In genomic region chr5:177300236-177300880, GRCh38 we compare ENCODE assay signal across 8 cellular contexts. TPM values are rescaled to one million over a fixed set of nuclear protein-coding genes. Genes with fewer than 3 reads are reported as not detected.
DNase-seq lines count a peak whose midpoint lies in the region; ATAC-seq and TF ChIP-seq lines count a peak whose summit lies in the region.

No MANE protein-coding gene starts in this region.

- POLR2A ChIA-PET in CD4-positive, alpha-beta T cell (lab: Charles Lee), result interaction anchor here (1.5 kb wide), 1 partner anchor 152 kb away, joined by 3 read pairs; no protein-coding TSS in a partner anchor
- POLR2A ChIA-PET in activated CD8-positive, alpha-beta T cell treated with anti-CD3 and anti-CD28 coated beads for 36 hours (lab: Charles Lee), result no interaction called here

- H2AFZ ChIP-seq in fibroblast of lung (ENCODE audit: low read length), result no peak overlapping the region

- no peaks in the 10 kb centered on the region for H3K27me3 Mint-ChIP-seq in CD4-positive, alpha-beta T cell
- no peaks in the 10 kb centered on the region for H3K27me3 Mint-ChIP-seq in activated CD8-positive, alpha-beta T cell treated with anti-CD3 and anti-CD28 coated beads for 36 hours

- TF ChIP-seq CTCF in CD4-positive, alpha-beta T cell (IDR thresholded peaks at IDR 0.05), result no peak
- no peak for TF ChIP-seq CTCF in activated CD8-positive, alpha-beta T cell treated with anti-CD3 and anti-CD28 coated beads for 36 hours (IDR thresholded peaks at IDR 0.05)
- peak; percentile 22 to 30 for TF ChIP-seq CTCF in fibroblast of lung (conservative IDR thresholded peaks at IDR 0.05 in 1 of 2, IDR thresholded peaks at IDR 0.05 in 1 of 2; ENCODE audit: low read depth in 1 of 2, low read length in 2 of 2)
- TF ChIP-seq CTCF in neutrophil (IDR thresholded peaks at IDR 0.05), result peak; percentile 68

- peaks cover 47% of the 10 kb centered on the region for H3K36me3 Mint-ChIP-seq in CD4-positive, alpha-beta T cell (ENCODE audit: low read depth)
- H3K36me3 Mint-ChIP-seq in activated CD8-positive, alpha-beta T cell treated with anti-CD3 and anti-CD28 coated beads for 36 hours (ENCODE audit: low read depth), result peaks cover 44% of the 10 kb centered on the region

- peaks cover 15% of the 10 kb centered on the region for H3K4me1 ChIP-seq in fibroblast of lung (ENCODE audit: control insufficient read depth, extremely low read depth, insufficient read depth, low read length)
- peaks cover 90 to 92% of the 10 kb centered on the region in 2 experiments for H3K4me1 ChIP-seq in neutrophil (ENCODE audit: control insufficient read depth in 1 of 2, insufficient read depth in 1 of 2, low read depth in 1 of 2, low read length in 1 of 2)

- CTCF ChIA-PET in CD4-positive, alpha-beta T cell (lab: Charles Lee), result interaction anchor here (1.0 to 2.7 kb wide), 3 partner anchors 9 to 104 kb away, joined by 3 to 8 read pairs (median 4); no protein-coding TSS in a partner anchor
- CTCF ChIA-PET in activated CD8-positive, alpha-beta T cell treated with anti-CD3 and anti-CD28 coated beads for 36 hours (lab: Charles Lee), result interaction anchor here (1.2 to 7.0 kb wide), 5 partner anchors 9 to 201 kb away, joined by 3 to 43 read pairs (median 16); no protein-coding TSS in a partner anchor

- H3K27ac ChIP-seq in CD4-positive, alpha-beta T cell (ENCODE audit: low read depth, low read length), result peak overlapping the region; percentile 55
- H3K27ac ChIP-seq in fibroblast of lung (ENCODE audit: insufficient read depth, low read length), result peak overlapping the region; percentile 49
- H3K27ac ChIP-seq in neutrophil, result peak overlapping the region; percentile 95

- H3K4me1 Mint-ChIP-seq in CD4-positive, alpha-beta T cell (ENCODE audit: low read depth), result peaks cover 81% of the 10 kb centered on the region
- peaks cover 63% of the 10 kb centered on the region for H3K4me1 Mint-ChIP-seq in activated CD8-positive, alpha-beta T cell treated with anti-CD3 and anti-CD28 coated beads for 36 hours (ENCODE audit: low read depth)

- H3K27ac Mint-ChIP-seq in CD4-positive, alpha-beta T cell, result peak overlapping the region; percentile 88
- peak overlapping the region; percentile 64 for H3K27ac Mint-ChIP-seq in activated CD8-positive, alpha-beta T cell treated with anti-CD3 and anti-CD28 coated beads for 36 hours

- H3K4me3 Mint-ChIP-seq in CD4-positive, alpha-beta T cell, result peak overlapping the region; percentile 79
- no peak overlapping the region for H3K4me3 Mint-ChIP-seq in activated CD8-positive, alpha-beta T cell treated with anti-CD3 and anti-CD28 coated beads for 36 hours

- H3K36me3 ChIP-seq in fibroblast of lung (ENCODE audit: control insufficient read depth, insufficient read depth, low read length) (peaks cover 10% of the 10 kb centered on the region), neutrophil (peaks cover 51% of the 10 kb centered on the region)

- H3K4me3 ChIP-seq in fibroblast of lung (replicated peaks in 1 of 4; ENCODE audit: control extremely low read depth in 1 of 4, insufficient read depth in 1 of 4, low read depth in 3 of 4, low read length in 4 of 4), result no peak overlapping the region
- H3K4me3 ChIP-seq in neutrophil (ENCODE audit: low read depth in 1 of 2, low read length in 1 of 2), result peak overlapping the region; percentile 79 to 99

- no peaks in the 10 kb centered on the region for H3K9me3 ChIP-seq in CD4-positive, alpha-beta T cell (ENCODE audit: control insufficient read depth, low read length)
- no peaks in the 10 kb centered on the region for H3K9me3 ChIP-seq in fibroblast of lung (ENCODE audit: control insufficient read depth, insufficient read depth, low read depth, low read length)
- H3K9me3 ChIP-seq in neutrophil, result no peaks in the 10 kb centered on the region

- DNase-seq in CD4-positive, alpha-beta T cell, result peak in 4 of 10 experiments; percentile 35 to 52 (median 43)
- peak; percentile 97 for DNase-seq in MV-4-11 (lab: John Stamatoyannopoulos, UW)
- DNase-seq in activated CD8-positive, alpha-beta T cell treated with anti-CD3 and anti-CD28 coated beads for 36 hours, result peak; percentile 68
- DNase-seq in fibroblast of lung (ENCODE audit: low read depth in 2 of 2), result peak; percentile 74 to 75

- H4K20me1 ChIP-seq in fibroblast of lung (ENCODE audit: control insufficient read depth, extremely low read depth, insufficient read depth, low read length), result no peaks in the 10 kb centered on the region

- ATAC-seq in CD4-positive, alpha-beta T cell (ENCODE audit: poor library complexity), result peak; percentile 45
- peak; percentile 44 for ATAC-seq in GM21619 (IDR thresholded peaks at IDR 0.05; ENCODE audit: unreplicated experiment)
- peak; percentile 49 for ATAC-seq in activated CD8-positive, alpha-beta T cell treated with anti-CD3 and anti-CD28 coated beads for 36 hours
- ATAC-seq in HG02642 (IDR thresholded peaks at IDR 0.05; ENCODE audit: poor library complexity, unreplicated experiment), result no peak
- no peak for ATAC-seq in GM18520 (IDR thresholded peaks at IDR 0.05; ENCODE audit: unreplicated experiment)

- H3K79me2 ChIP-seq in fibroblast of lung (ENCODE audit: control insufficient read depth, insufficient read depth, low read length), result peaks cover 31% of the 10 kb centered on the region

- no peaks in the 10 kb centered on the region for H3K9me3 Mint-ChIP-seq in CD4-positive, alpha-beta T cell
- no peaks in the 10 kb centered on the region for H3K9me3 Mint-ChIP-seq in activated CD8-positive, alpha-beta T cell treated with anti-CD3 and anti-CD28 coated beads for 36 hours

- no peaks in the 10 kb centered on the region for H3K27me3 ChIP-seq in CD4-positive, alpha-beta T cell (ENCODE audit: control insufficient read depth, insufficient read depth, low read length)
- H3K27me3 ChIP-seq in fibroblast of lung (ENCODE audit: control insufficient read depth, insufficient read depth, low read length) (no peaks in the 10 kb centered on the region), neutrophil (no peaks in the 10 kb centered on the region)

- intact Hi-C loops in CD4-positive, alpha-beta T cell (cut with DNase I, micrococcal nuclease), result loop anchor here in 1 of 2 experiments (5.0 to 10.0 kb wide), 2 partner anchors 168 to 854 kb away; partner anchors contain the start of genes NHP2 and NSD1
- intact Hi-C loops in activated CD8-positive, alpha-beta T cell treated with anti-CD3 and anti-CD28 coated beads for 36 hours (cut with micrococcal nuclease), result loop anchor here (5.0 kb wide), 1 partner anchor 188 kb away; no protein-coding TSS in a partner anchor

- H3K9ac ChIP-seq in fibroblast of lung (ENCODE audit: insufficient read depth, low read length), result no peak overlapping the region

- H3K4me2 ChIP-seq in fibroblast of lung (ENCODE audit: extremely low read depth, insufficient read depth, low read length), result peak overlapping the region; percentile 1

RNA-seq across cellular contexts. Expression of gene RAB24, which starts 3.2 kb away (rescaled TPM):
- 10 to 100 TPM; 17.0 to 18.0 TPM for total RNA-seq in CD4-positive, alpha-beta T cell
- 10 to 100 TPM; 26.6 TPM for total RNA-seq in activated CD8-positive, alpha-beta T cell treated with anti-CD3 and anti-CD28 coated beads for 36 hours
- total RNA-seq in fibroblast of lung, result 22.1 and 25.9 TPM in 2 replicates
- polyA plus RNA-seq in fibroblast of lung, result 27.9 and 34.2 TPM in 2 replicates
- polyA plus RNA-seq in fibroblast of lung (2012), result 30.7 and 30.9 TPM in 2 replicates
- polyA minus RNA-seq in fibroblast of lung (ENCODE audit: low replicate concordance), result 4.0 and 13.4 TPM in 2 replicates

RNA-seq across cellular contexts. Expression of gene PRELID1, which starts 3.2 kb away (rescaled TPM):
- total RNA-seq in CD4-positive, alpha-beta T cell, result 10 to 100 TPM; 33.1 to 35.0 TPM
- total RNA-seq in activated CD8-positive, alpha-beta T cell treated with anti-CD3 and anti-CD28 coated beads for 36 hours, result 100 to 1,000 TPM; 222 to 233 TPM
- 56.8 and 64.2 TPM in 2 replicates for total RNA-seq in fibroblast of lung
- polyA plus RNA-seq in fibroblast of lung, result 145 and 226 TPM in 2 replicates
- 134 and 217 TPM in 2 replicates for polyA plus RNA-seq in fibroblast of lung (2012)
- 137 and 147 TPM in 2 replicates for polyA minus RNA-seq in fibroblast of lung (ENCODE audit: low replicate concordance)

RNA-seq across cellular contexts. Expression of gene MXD3, which starts 11.3 kb away (rescaled TPM):
- 1 to 10 TPM; 5.8 to 7.5 TPM for total RNA-seq in CD4-positive, alpha-beta T cell
- total RNA-seq in activated CD8-positive, alpha-beta T cell treated with anti-CD3 and anti-CD28 coated beads for 36 hours, result 10 to 100 TPM; 19.3 to 25.1 TPM
- 1.0 and 6.6 TPM in 2 replicates for total RNA-seq in fibroblast of lung
- 1.8 and 3.4 TPM in 2 replicates for polyA plus RNA-seq in fibroblast of lung
- polyA plus RNA-seq in fibroblast of lung (2012), result 3.6 and 9.8 TPM in 2 replicates
- 1.2 and 1.5 TPM in 2 replicates for polyA minus RNA-seq in fibroblast of lung (ENCODE audit: low replicate concordance)

RNA-seq across cellular contexts. Expression of gene LMAN2, which starts 51.1 kb away (rescaled TPM):
- 10 to 100 TPM; 54.5 to 55.6 TPM for total RNA-seq in CD4-positive, alpha-beta T cell
- total RNA-seq in activated CD8-positive, alpha-beta T cell treated with anti-CD3 and anti-CD28 coated beads for 36 hours, result 10 to 100 TPM; 79.9 to 87.5 TPM
- total RNA-seq in fibroblast of lung, result 294 and 396 TPM in 2 replicates
- polyA plus RNA-seq in fibroblast of lung, result 145 and 221 TPM in 2 replicates
- polyA plus RNA-seq in fibroblast of lung (2012), result 183 and 234 TPM in 2 replicates
- 331 and 337 TPM in 2 replicates for polyA minus RNA-seq in fibroblast of lung (ENCODE audit: low replicate concordance)

RNA-seq across cellular contexts. Expression of gene RGS14, which starts 57.4 kb away (rescaled TPM):
- 10 to 100 TPM; 34.7 to 35.3 TPM for total RNA-seq in CD4-positive, alpha-beta T cell
- total RNA-seq in activated CD8-positive, alpha-beta T cell treated with anti-CD3 and anti-CD28 coated beads for 36 hours, result 10 to 100 TPM; 50.4 to 52.5 TPM
- total RNA-seq in fibroblast of lung, result 2.6 and 4.1 TPM in 2 replicates
- polyA plus RNA-seq in fibroblast of lung, result 2.5 and 3.1 TPM in 2 replicates
- 3.1 and 4.2 TPM in 2 replicates for polyA plus RNA-seq in fibroblast of lung (2012)
- 1.8 and 4.3 TPM in 2 replicates for polyA minus RNA-seq in fibroblast of lung (ENCODE audit: low replicate concordance)

Comparison
In these comparisons a context has a peak if more than half of its experiments do, and no peak if none do; other contexts are left out.
1. ATAC-seq: peak in CD4-positive, alpha-beta T cell (single experiment), GM21619 (single experiment) and activated CD8-positive, alpha-beta T cell treated with anti-CD3 and anti-CD28 coated beads for 36 hours (single experiment); none in HG02642 (single experiment) and GM18520 (single experiment).
2. CTCF ChIP-seq: peak in fibroblast of lung (2 of 2) and neutrophil (single experiment); none in CD4-positive, alpha-beta T cell (single experiment) and activated CD8-positive, alpha-beta T cell treated with anti-CD3 and anti-CD28 coated beads for 36 hours (single experiment).
3. H3K4me3 ChIP-seq: peak in neutrophil (2 of 2); none in fibroblast of lung (0 of 4).
4. Peak in every context shown above with its lines, with median percentiles within 50 percentile points of each other: H3K27ac ChIP-seq.